8 cellular contexts compared by ENCODE assay signal in genomic region chr11:85682330-85683305, GRCh38. TPM values are rescaled to one million over a fixed set of nuclear protein-coding genes. Genes with fewer than 3 reads are reported as not detected.
DNase-seq lines count a peak whose midpoint lies in the region; ATAC-seq and TF ChIP-seq lines count a peak whose summit lies in the region.

No MANE protein-coding gene starts in this region.

- H2BK12ac ChIP-seq in mesenchymal stem cell (ENCODE audit: low read length in 2 of 2): no peak overlapping the region

- CTCF ChIA-PET in activated B cell treated with CpG ODN at 0.5 μM for 24 hours (lab: Charles Lee): no interaction called here

- no peak overlapping the region for H3K14ac ChIP-seq in mesenchymal stem cell (ENCODE audit: low read length in 2 of 2)

- H3K27me3 ChIP-seq in ACC112 (ENCODE audit: insufficient read depth, low read length) (no peaks in the 10 kb centered on the region), mesenchymal stem cell (ENCODE audit: control insufficient read depth in 1 of 2, insufficient read depth in 1 of 2, low read length in 2 of 2) (no peaks in the 10 kb centered on the region)

- ATAC-seq in HG03469 (IDR thresholded peaks at IDR 0.05; ENCODE audit: unreplicated experiment) (peak; percentile 68), activated B cell treated with CpG ODN at 0.5 μM for 24 hours (ENCODE audit: low read depth) (peak; percentile 97)

- POLR2A ChIA-PET in activated B cell treated with CpG ODN at 0.5 μM for 24 hours (lab: Charles Lee): interaction anchor here (1.1 to 1.8 kb wide), 2 partner anchors 35 to 55 kb away, joined by 4 to 5 read pairs; partner anchors contain the start of genes DLG2, TMEM126A and TMEM126B

- H2AK5ac ChIP-seq in mesenchymal stem cell (ENCODE audit: low read length, severe bottlenecking): no peak overlapping the region

- H3K9me3 Mint-ChIP-seq in activated B cell treated with CpG ODN at 0.5 μM for 24 hours: no peaks in the 10 kb centered on the region

- TF ChIP-seq CTCF in activated B cell treated with CpG ODN at 0.5 μM for 24 hours (IDR thresholded peaks at IDR 0.05) (no peak), cardiac fibroblast (IDR thresholded peaks at IDR 0.05; ENCODE audit: low read depth, low read length) (no peak)

- no peak overlapping the region for H4K8ac ChIP-seq in mesenchymal stem cell (ENCODE audit: low read length)

- H2BK5ac ChIP-seq in mesenchymal stem cell (ENCODE audit: low read depth, low read length, poor library complexity, severe bottlenecking): no peak overlapping the region

- peak overlapping the region; percentile 87 for H3K4me3 Mint-ChIP-seq in activated B cell treated with CpG ODN at 0.5 μM for 24 hours

- no peak overlapping the region for H3K23ac ChIP-seq in mesenchymal stem cell (ENCODE audit: low read length in 2 of 2)

- H3K4me2 ChIP-seq in mesenchymal stem cell (ENCODE audit: low read length, poor library complexity, severe bottlenecking): no peak overlapping the region

- H3K18ac ChIP-seq in mesenchymal stem cell (ENCODE audit: low read depth in 1 of 2, low read length in 2 of 2): no peak overlapping the region

- intact Hi-C loops in activated B cell treated with CpG ODN at 0.5 μM for 24 hours (cut with micrococcal nuclease): loop anchor here (1.0 kb wide), 1 partner anchor 17 kb away; the partner anchor contains the start of gene CREBZF

- peaks cover 11% of the 10 kb centered on the region for H3K4me1 Mint-ChIP-seq in activated B cell treated with CpG ODN at 0.5 μM for 24 hours

- no peaks in the 10 kb centered on the region for H3K4me1 ChIP-seq in ACC112 (ENCODE audit: control insufficient read depth, insufficient read depth, low read length, unreplicated experiment)
- no peaks in the 10 kb centered on the region for H3K4me1 ChIP-seq in mesenchymal stem cell (ENCODE audit: control insufficient read depth, insufficient read depth, low read depth, low read length)

- H3K36me3 Mint-ChIP-seq in activated B cell treated with CpG ODN at 0.5 μM for 24 hours (ENCODE audit: low read depth): no peaks in the 10 kb centered on the region

- DNase-seq in GM19240 (ENCODE audit: insufficient read length, low spot score) (peak; percentile 55), activated B cell treated with CpG ODN at 0.5 μM for 24 hours (peak; percentile 55), cardiac fibroblast (ENCODE audit: low read depth in 2 of 2) (peak; percentile 49 to 68), mesenchymal stem cell (no peak), iPS-NIHi11 (ENCODE audit: low spot score) (no peak)
- peak; percentile 60 to 62 for DNase-seq in stimulated activated CD8-positive, alpha-beta memory T cell treated with anti-CD3 and anti-CD28 coated beads, Interleukin-15, amount 100 ng/mL, for 48 hours (ENCODE audit: low read depth in 2 of 2)

- H3K27me3 Mint-ChIP-seq in activated B cell treated with CpG ODN at 0.5 μM for 24 hours: peaks cover 8% of the 10 kb centered on the region

- H3K9ac ChIP-seq in mesenchymal stem cell (ENCODE audit: low read length): peak overlapping the region; percentile 92

- H4K91ac ChIP-seq in mesenchymal stem cell (ENCODE audit: low read length): no peak overlapping the region

- H3K4ac ChIP-seq in mesenchymal stem cell (ENCODE audit: low read depth in 1 of 2, low read length in 2 of 2): no peak overlapping the region

- H2AFZ ChIP-seq in ACC112 (ENCODE audit: low read length, unreplicated experiment): peak overlapping the region; percentile 94
- H2AFZ ChIP-seq in mesenchymal stem cell (ENCODE audit: low read depth, low read length): no peak overlapping the region

- H3K27ac Mint-ChIP-seq in activated B cell treated with CpG ODN at 0.5 μM for 24 hours: peak overlapping the region; percentile 69

- H2BK120ac ChIP-seq in mesenchymal stem cell (ENCODE audit: low read depth, low read length): no peak overlapping the region

- H3K27ac ChIP-seq in ACC112 (ENCODE audit: low read depth, low read length): no peak overlapping the region
- H3K27ac ChIP-seq in mesenchymal stem cell (ENCODE audit: low read length, poor library complexity, severe bottlenecking): no peak overlapping the region

- H3K36me3 ChIP-seq in ACC112 (ENCODE audit: insufficient read depth, low read length) (no peaks in the 10 kb centered on the region), mesenchymal stem cell (ENCODE audit: control insufficient read depth in 1 of 2, insufficient read depth in 2 of 2, low read depth in 1 of 2, low read length in 2 of 2) (peaks cover 0 to 9% of the 10 kb centered on the region in 2 experiments)

- 95% methylated on average over 42 of the region's 43 CpGs for WGBS in mesenchymal stem cell

- H3K79me2 ChIP-seq in ACC112 (ENCODE audit: control insufficient read depth, insufficient read depth, low read length, unreplicated experiment): no peaks in the 10 kb centered on the region

- H3K9me3 ChIP-seq in mesenchymal stem cell (ENCODE audit: control insufficient read depth, low read length): no peaks in the 10 kb centered on the region

- peak overlapping the region; percentile 83 for H3K4me3 ChIP-seq in ACC112 (ENCODE audit: low read depth, low read length)
- peak overlapping the region; percentile 60 to 65 for H3K4me3 ChIP-seq in cardiac fibroblast (replicated peaks in 1 of 2; ENCODE audit: low read depth in 2 of 2, low read length in 2 of 2)
- peak overlapping the region in 1 of 2 experiments; percentile 83 for H3K4me3 ChIP-seq in mesenchymal stem cell (ENCODE audit: insufficient read depth in 1 of 2, low read depth in 1 of 2, low read length in 2 of 2)

- peak overlapping the region; percentile 41 for H2BK15ac ChIP-seq in mesenchymal stem cell (ENCODE audit: low read depth, poor library complexity, severe bottlenecking)

- H3K79me1 ChIP-seq in mesenchymal stem cell (replicated peaks; ENCODE audit: low read length, poor library complexity, severe bottlenecking): no peaks in the 10 kb centered on the region

RNA-seq across cellular contexts. Expression of gene CCDC89, which starts 3.4 kb away (rescaled TPM):
- total RNA-seq in activated B cell treated with CpG ODN at 0.5 μM for 24 hours: not detected in 2 replicates
- polyA plus RNA-seq in mesenchymal stem cell (2013, experiment 1 of 2): 0.03 TPM
- 0.03 TPM for polyA plus RNA-seq in mesenchymal stem cell (2013, experiment 2 of 2)

RNA-seq across cellular contexts. Expression of gene CREBZF, which starts 17.7 kb away (rescaled TPM):
- 46.1 and 60.3 TPM in 2 replicates for total RNA-seq in activated B cell treated with CpG ODN at 0.5 μM for 24 hours
- 13.1 TPM for polyA plus RNA-seq in mesenchymal stem cell (2013, experiment 1 of 2)
- 13.7 TPM for polyA plus RNA-seq in mesenchymal stem cell (2013, experiment 2 of 2)

RNA-seq across cellular contexts. Expression of gene TMEM126A, which starts 34.9 kb away (rescaled TPM):
- 31.9 and 32.7 TPM in 2 replicates for total RNA-seq in activated B cell treated with CpG ODN at 0.5 μM for 24 hours
- polyA plus RNA-seq in mesenchymal stem cell (2013, experiment 1 of 2): 65.7 TPM
- 71.4 TPM for polyA plus RNA-seq in mesenchymal stem cell (2013, experiment 2 of 2)

RNA-seq across cellular contexts. Expression of gene TMEM126B, which starts 54.2 kb away (rescaled TPM):
- total RNA-seq in activated B cell treated with CpG ODN at 0.5 μM for 24 hours: 35.5 and 43.4 TPM in 2 replicates
- 60.1 TPM for polyA plus RNA-seq in mesenchymal stem cell (2013, experiment 1 of 2)
- polyA plus RNA-seq in mesenchymal stem cell (2013, experiment 2 of 2): 59.6 TPM

RNA-seq across cellular contexts. Expression of gene DLG2, which starts 55.5 kb away (rescaled TPM):
- 2.3 and 2.7 TPM in 2 replicates for total RNA-seq in activated B cell treated with CpG ODN at 0.5 μM for 24 hours
- 0.32 TPM for polyA plus RNA-seq in mesenchymal stem cell (2013, experiment 1 of 2)
- polyA plus RNA-seq in mesenchymal stem cell (2013, experiment 2 of 2): 0.16 TPM

Comparison
In these comparisons a context has a peak if more than half of its experiments do, and no peak if none do; other contexts are left out.
1. DNase-seq: peak in GM19240 (single experiment), activated B cell treated with CpG ODN at 0.5 μM for 24 hours (single experiment), cardiac fibroblast (2 of 2) and stimulated activated CD8-positive, alpha-beta memory T cell treated with anti-CD3 and anti-CD28 coated beads, Interleukin-15, amount 100 ng/mL, for 48 hours (2 of 2); none in mesenchymal stem cell (single experiment) and iPS-NIHi11 (single experiment).